25 cellular contexts compared by ENCODE assay signal in the genomic region with DNA sequence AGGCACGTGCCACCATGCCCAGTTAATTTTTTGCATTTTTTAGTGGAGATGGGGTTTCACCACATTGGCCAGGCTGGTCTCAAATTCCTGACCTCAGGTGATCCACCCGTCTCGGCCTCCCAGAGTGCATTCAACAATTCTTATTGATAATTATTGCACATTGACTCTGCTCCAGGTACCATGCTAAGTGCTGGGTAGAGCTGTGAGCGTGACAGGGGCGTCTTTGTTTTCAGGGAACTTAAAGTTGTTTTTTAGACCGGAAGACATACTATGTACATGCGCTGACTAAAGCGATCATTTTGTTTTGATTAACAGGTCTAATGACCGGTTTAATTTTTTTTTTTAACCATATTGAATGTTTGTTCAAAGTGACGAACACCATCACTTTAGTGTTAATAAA. TPM values are rescaled to one million over a fixed set of nuclear protein-coding genes. Genes with fewer than 3 reads are reported as not detected.
DNase-seq lines count a peak whose midpoint lies in the region; ATAC-seq and TF ChIP-seq lines count a peak whose summit lies in the region.
"Had no signal": no experiment of that assay in that cellular context is flagged by ENCODE, and none has a peak within 500 bp of the region (broad histone marks: within the 10 kb centered on the region; RNA-seq: fewer than 3 reads in every experiment).

No MANE protein-coding gene starts in this region.

- POLR2A ChIA-PET in activated naive CD8-positive, alpha-beta T cell treated with anti-CD3 and anti-CD28 coated beads, Interleukin-2, amount 10 ng/mL, durations not matched to agents 7 days and 5 days (lab: Charles Lee) = interaction anchor here (2.2 to 6.1 kb wide), 4 partner anchors 14 to 294 kb away, joined by 8 to 66 read pairs (median 47); partner anchors contain the start of gene POU2F1

- H3K27ac Mint-ChIP-seq in T-helper 17 cell = peak overlapping the region; percentile 99
- peak overlapping the region; percentile 83 for H3K27ac Mint-ChIP-seq in activated naive CD8-positive, alpha-beta T cell treated with anti-CD3 and anti-CD28 coated beads, Interleukin-2, amount 10 ng/mL, durations not matched to agents 7 days and 5 days
- H3K27ac Mint-ChIP-seq in natural killer cell treated with Interleukin-12 subunit alpha and Interleukin-12 subunit beta and Interleukin-15 and Interleukin-18, amount 100 ng/mL, for 72 hours = peak overlapping the region; percentile 98 to 100
- H3K27ac Mint-ChIP-seq: H9, progenitor cell of endocrine pancreas had no signal

- in situ Hi-C loops in brain microvascular endothelial cell (cut with HindIII; ENCODE audit: low pct_ligation_motif_present, low sequenced_read_pairs) = no loop called here

- H3K27ac ChIP-seq in brain microvascular endothelial cell = no peak overlapping the region
- H3K27ac ChIP-seq: KMS-11, neutrophil, stomach had no signal

- no peaks in the 10 kb centered on the region for H3K9me3 Mint-ChIP-seq in activated naive CD8-positive, alpha-beta T cell treated with anti-CD3 and anti-CD28 coated beads, Interleukin-2, amount 10 ng/mL, durations not matched to agents 7 days and 5 days
- H3K9me3 Mint-ChIP-seq in natural killer cell treated with Interleukin-12 subunit alpha and Interleukin-12 subunit beta and Interleukin-15 and Interleukin-18, amount 100 ng/mL, for 72 hours = no peaks in the 10 kb centered on the region
- H3K9me3 Mint-ChIP-seq: H9 had no signal

- no peak for ATAC-seq in T-helper 17 cell
- ATAC-seq in activated naive CD8-positive, alpha-beta T cell treated with anti-CD3 and anti-CD28 coated beads, Interleukin-2, amount 10 ng/mL, durations not matched to agents 7 days and 5 days (ENCODE audit: low read depth) = no peak
- no peak for ATAC-seq in natural killer cell treated with Interleukin-12 subunit alpha and Interleukin-12 subunit beta and Interleukin-15 and Interleukin-18, amount 100 ng/mL, for 72 hours
- ATAC-seq: Panc1, sciatic nerve had no signal

- no peak overlapping the region for H3K4me3 ChIP-seq in brain microvascular endothelial cell (ENCODE audit: low read depth, low read length)
- H3K4me3 ChIP-seq: lung, stomach had no signal

- H3K36me3 ChIP-seq in brain microvascular endothelial cell (replicated peaks) = no peaks in the 10 kb centered on the region
- H3K36me3 ChIP-seq: neutrophil, stomach had no signal

- no peak for TF ChIP-seq CTCF in brain microvascular endothelial cell (IDR thresholded peaks at IDR 0.05; ENCODE audit: low read depth, low read length, missing control alignments)

- H3K27me3 Mint-ChIP-seq in T-helper 17 cell = no peaks in the 10 kb centered on the region
- H3K27me3 Mint-ChIP-seq in activated naive CD8-positive, alpha-beta T cell treated with anti-CD3 and anti-CD28 coated beads, Interleukin-2, amount 10 ng/mL, durations not matched to agents 7 days and 5 days = no peaks in the 10 kb centered on the region
- H3K27me3 Mint-ChIP-seq in natural killer cell treated with Interleukin-12 subunit alpha and Interleukin-12 subunit beta and Interleukin-15 and Interleukin-18, amount 100 ng/mL, for 72 hours = no peaks in the 10 kb centered on the region

- H3K9me3 ChIP-seq in T-helper 17 cell (ENCODE audit: control insufficient read depth, low read length, poor library complexity, severe bottlenecking) = no peaks in the 10 kb centered on the region
- H3K9me3 ChIP-seq: neutrophil, stomach had no signal

- H3K36me3 Mint-ChIP-seq in T-helper 17 cell (ENCODE audit: low read depth) = peaks cover 12% of the 10 kb centered on the region
- H3K36me3 Mint-ChIP-seq in activated naive CD8-positive, alpha-beta T cell treated with anti-CD3 and anti-CD28 coated beads, Interleukin-2, amount 10 ng/mL, durations not matched to agents 7 days and 5 days = peaks cover 55% of the 10 kb centered on the region
- peaks cover 30% of the 10 kb centered on the region for H3K36me3 Mint-ChIP-seq in natural killer cell treated with Interleukin-12 subunit alpha and Interleukin-12 subunit beta and Interleukin-15 and Interleukin-18, amount 100 ng/mL, for 72 hours

- H3K27me3 ChIP-seq in brain microvascular endothelial cell (replicated peaks) = no peaks in the 10 kb centered on the region
- H3K27me3 ChIP-seq: stomach had no signal

- H3K4me3 Mint-ChIP-seq in T-helper 17 cell = peak overlapping the region; percentile 97
- H3K4me3 Mint-ChIP-seq in activated naive CD8-positive, alpha-beta T cell treated with anti-CD3 and anti-CD28 coated beads, Interleukin-2, amount 10 ng/mL, durations not matched to agents 7 days and 5 days = peak overlapping the region; percentile 96
- H3K4me3 Mint-ChIP-seq in natural killer cell treated with Interleukin-12 subunit alpha and Interleukin-12 subunit beta and Interleukin-15 and Interleukin-18, amount 100 ng/mL, for 72 hours = peak overlapping the region; percentile 98
- H3K4me3 Mint-ChIP-seq: H9 had no signal

- peak; percentile 69 for DNase-seq in activated effector memory CD4-positive, alpha-beta T cell treated with anti-CD3 and anti-CD28 coated beads, Interleukin-2, amount 50 U/mL, for 16 hours
- DNase-seq in activated effector memory CD4-positive, alpha-beta T cell treated with Interleukin-2 at 50 U/mL for 16 hours = no peak
- DNase-seq in T-helper 17 cell = no peak
- DNase-seq in activated naive CD8-positive, alpha-beta T cell treated with anti-CD3 and anti-CD28 coated beads, Interleukin-2, amount 10 ng/mL, durations not matched to agents 7 days and 5 days = no peak
- DNase-seq in natural killer cell treated with Interleukin-12 subunit alpha and Interleukin-12 subunit beta and Interleukin-15 and Interleukin-18, amount 100 ng/mL, for 72 hours (ENCODE audit: low spot score) = no peak
- DNase-seq in NOMO-1 treated with DMSO at 0.1 percent for 48 hours (lab: John Stamatoyannopoulos, UW; ENCODE audit: unreplicated experiment) = no peak
- no peak for DNase-seq in brain microvascular endothelial cell
- DNase-seq in COLO668 (lab: John Stamatoyannopoulos, UW; ENCODE audit: unreplicated experiment) = no peak
- DNase-seq: aorta, C1 segment of cervical spinal cord, dermis blood vessel endothelial cell, H9, kidney, NCI-H146, NCI-H2171 treated with DMSO at 0.1 percent for 48 hours, NCI-H524, SIG-M5, stomach, trophoblast cell had no signal

- peaks cover 54% of the 10 kb centered on the region for H3K4me1 Mint-ChIP-seq in T-helper 17 cell
- H3K4me1 Mint-ChIP-seq in activated naive CD8-positive, alpha-beta T cell treated with anti-CD3 and anti-CD28 coated beads, Interleukin-2, amount 10 ng/mL, durations not matched to agents 7 days and 5 days = peaks cover 60% of the 10 kb centered on the region
- peaks cover 58 to 72% of the 10 kb centered on the region in 2 donors for H3K4me1 Mint-ChIP-seq in natural killer cell treated with Interleukin-12 subunit alpha and Interleukin-12 subunit beta and Interleukin-15 and Interleukin-18, amount 100 ng/mL, for 72 hours (ENCODE audit: low read depth in 2 of 2)

RNA-seq across cellular contexts. Expression of gene CD247, which starts 4.1 kb away (rescaled TPM):
- total RNA-seq in T-helper 17 cell = 100 to 1,000 TPM; 265 to 295 TPM
- 100 to 1,000 TPM; 252 to 276 TPM for total RNA-seq in activated naive CD8-positive, alpha-beta T cell treated with anti-CD3 and anti-CD28 coated beads, Interleukin-2, amount 10 ng/mL, durations not matched to agents 7 days and 5 days
- total RNA-seq in natural killer cell treated with Interleukin-12 subunit alpha and Interleukin-12 subunit beta and Interleukin-15 and Interleukin-18, amount 100 ng/mL, for 72 hours = 100 to 1,000 TPM; 169 to 384 TPM
- total RNA-seq: dermis blood vessel endothelial cell, progenitor cell of endocrine pancreas had no signal

RNA-seq across cellular contexts. Expression of gene CREG1, which starts 39.3 kb away (rescaled TPM):
- 10 to 100 TPM in 1 of 2 donors, 1 to 10 TPM in 1; 7.3 to 12.6 TPM for total RNA-seq in T-helper 17 cell
- 10 to 100 TPM in 1 of 2 experiments, 1 to 10 TPM in 1; 9.8 to 11.2 TPM for total RNA-seq in activated naive CD8-positive, alpha-beta T cell treated with anti-CD3 and anti-CD28 coated beads, Interleukin-2, amount 10 ng/mL, durations not matched to agents 7 days and 5 days
- 10 to 100 TPM; 15.8 to 16.2 TPM for total RNA-seq in natural killer cell treated with Interleukin-12 subunit alpha and Interleukin-12 subunit beta and Interleukin-15 and Interleukin-18, amount 100 ng/mL, for 72 hours
